19 cellular contexts compared by ENCODE assay signal in genomic region chrX:96621811-96622210, GRCh38.
DNase-seq lines count a peak whose midpoint lies in the region; ATAC-seq and TF ChIP-seq lines count a peak whose summit lies in the region.
"Had no signal": no experiment of that assay in that cellular context is flagged by ENCODE, and none has a peak within 500 bp of the region (broad histone marks: within the 10 kb centered on the region; RNA-seq: fewer than 3 reads in every experiment).

No MANE protein-coding gene starts in this region.

- H3K4me3 ChIP-seq in AG10803 (ENCODE audit: low read length) (no peak overlapping the region), fibroblast of lung (replicated peaks in 1 of 4; ENCODE audit: control extremely low read depth in 1 of 4, insufficient read depth in 1 of 4, low read depth in 3 of 4, low read length in 4 of 4) (no peak overlapping the region), fibroblast of villous mesenchyme (ENCODE audit: low read depth, low read length) (no peak overlapping the region), coronary artery (no peak overlapping the region)

- ATAC-seq in GM21619 (IDR thresholded peaks at IDR 0.05; ENCODE audit: unreplicated experiment) = no peak
- ATAC-seq: HepG2 had no signal

- no peak overlapping the region for H3K4me2 ChIP-seq in fibroblast of lung (ENCODE audit: extremely low read depth, insufficient read depth, low read length)

- H3K27ac Mint-ChIP-seq in CD14-positive monocyte = no peak overlapping the region
- H3K27ac Mint-ChIP-seq: H9, IgD-negative memory B cell had no signal

- H3K9me3 ChIP-seq in fibroblast of lung (ENCODE audit: control insufficient read depth, insufficient read depth, low read depth, low read length) = no peaks in the 10 kb centered on the region

- H3K27ac ChIP-seq in fibroblast of lung (ENCODE audit: insufficient read depth, low read length) (no peak overlapping the region), coronary artery (no peak overlapping the region)
- H3K27ac ChIP-seq: C4-2B had no signal

- intact Hi-C loops in CD14-positive monocyte (cut with micrococcal nuclease) = no loop called here

- H3K4me1 ChIP-seq in fibroblast of lung (ENCODE audit: control insufficient read depth, extremely low read depth, insufficient read depth, low read length) = no peaks in the 10 kb centered on the region

- peaks cover 3 to 15% (median 7%) of the 10 kb centered on the region in 7 donors for H3K9me3 Mint-ChIP-seq in CD14-positive monocyte
- H3K9me3 Mint-ChIP-seq: CD4-positive, alpha-beta memory T cell had no signal

- no peak overlapping the region for H3K4me3 Mint-ChIP-seq in CD14-positive monocyte
- H3K4me3 Mint-ChIP-seq: CD4-positive, alpha-beta memory T cell; H9; IgD-negative memory B cell had no signal

- H4K20me1 ChIP-seq in fibroblast of lung (ENCODE audit: control insufficient read depth, extremely low read depth, insufficient read depth, low read length) = no peaks in the 10 kb centered on the region

- no peak overlapping the region for H2AFZ ChIP-seq in fibroblast of lung (ENCODE audit: low read length)

- no peaks in the 10 kb centered on the region for H3K79me2 ChIP-seq in fibroblast of lung (ENCODE audit: control insufficient read depth, insufficient read depth, low read length)

- no peaks in the 10 kb centered on the region for H3K36me3 Mint-ChIP-seq in CD14-positive monocyte
- H3K36me3 Mint-ChIP-seq: CD4-positive, alpha-beta memory T cell; IgD-negative memory B cell had no signal

- H3K4me1 Mint-ChIP-seq in CD14-positive monocyte = no peaks in the 10 kb centered on the region
- H3K4me1 Mint-ChIP-seq: CD4-positive, alpha-beta memory T cell; IgD-negative memory B cell had no signal

- H3K27me3 ChIP-seq in fibroblast of lung (ENCODE audit: control insufficient read depth, insufficient read depth, low read length) = no peaks in the 10 kb centered on the region

- peak; percentile 18 for DNase-seq in AG10803 (ENCODE audit: low read depth)
- peak; percentile 6 for DNase-seq in GM03348 (ENCODE audit: low spot score)
- peak; percentile 2 to 7 for DNase-seq in fibroblast of lung (ENCODE audit: low read depth in 2 of 2)
- peak; percentile 3 for DNase-seq in fibroblast of villous mesenchyme (ENCODE audit: low read depth)
- no peak for DNase-seq in coronary artery (ENCODE audit: low spot score)
- DNase-seq in CD14-positive monocyte (ENCODE audit: low spot score) = no peak
- DNase-seq in stimulated activated CD4-positive, alpha-beta T cell treated with anti-CD3 and anti-CD28 coated beads, Interleukin-4, amount 100 ng/mL, for 24 hours = no peak
- DNase-seq: 8988T; AML-193; CD4-positive, alpha-beta memory T cell; DMS153; DMS79; GOT3; H9; KBM-7 had no signal

- TF ChIP-seq CTCF in AG10803 (conservative IDR thresholded peaks at IDR 0.05; ENCODE audit: low read length) = no peak
- TF ChIP-seq CTCF in fibroblast of lung (conservative IDR thresholded peaks at IDR 0.05 in 1 of 2, IDR thresholded peaks at IDR 0.05 in 1 of 2; ENCODE audit: low read depth in 1 of 2, low read length in 2 of 2) = no peak
- TF ChIP-seq CTCF in fibroblast of villous mesenchyme (IDR thresholded peaks at IDR 0.05; ENCODE audit: insufficient read depth, low read depth, low read length) = no peak
- no peak for TF ChIP-seq CTCF in coronary artery (IDR thresholded peaks at IDR 0.05)
- no peak for TF ChIP-seq CTCF in CD14-positive monocyte (IDR thresholded peaks at IDR 0.05)

- H3K36me3 ChIP-seq in fibroblast of lung (ENCODE audit: control insufficient read depth, insufficient read depth, low read length) = no peaks in the 10 kb centered on the region

- H3K27me3 Mint-ChIP-seq in CD14-positive monocyte (ENCODE audit: low read depth in 3 of 3) = peaks cover 0 to 4% (median 0%) of the 10 kb centered on the region in 3 donors
- H3K27me3 Mint-ChIP-seq: CD4-positive, alpha-beta memory T cell; IgD-negative memory B cell had no signal

- H3K9ac ChIP-seq in fibroblast of lung (ENCODE audit: insufficient read depth, low read length) = no peak overlapping the region

Comparison
In these comparisons a context has a peak if more than half of its experiments do, and no peak if none do; other contexts are left out.
1. DNase-seq: peak in AG10803 (single experiment), GM03348 (single experiment), fibroblast of lung (2 of 2) and fibroblast of villous mesenchyme (single experiment); none in coronary artery (single experiment), CD14-positive monocyte (single experiment) and stimulated activated CD4-positive, alpha-beta T cell treated with anti-CD3 and anti-CD28 coated beads, Interleukin-4, amount 100 ng/mL, for 24 hours (single experiment).